ENCODE assay signal across 9 cellular contexts in genomic region chr1:144560717-144561246, GRCh38. TPM values are rescaled to one million over a fixed set of nuclear protein-coding genes. Genes with fewer than 3 reads are reported as not detected.
A peak's percentile ranks its signal among the peaks of the same experiment; 100 is the strongest.
DNase-seq lines count a peak whose midpoint lies in the region; ATAC-seq and TF ChIP-seq lines count a peak whose summit lies in the region.
"Not testable (repeated sequence)": the region's sequence is repeated elsewhere in the genome, so short reads cannot be mapped to it uniquely, and the experiment has no call there.
"Had no signal": no experiment of that assay in that cellular context is flagged by ENCODE, and none has a peak within 500 bp of the region (broad histone marks: within the 10 kb centered on the region; RNA-seq: fewer than 3 reads in every experiment).

No MANE protein-coding gene starts in this region.

- dilution Hi-C loops in mammary epithelial cell (cut with HindIII; ENCODE audit: low sequenced_read_pairs) = not testable (repeated sequence)

- H3K4me2 ChIP-seq in mammary epithelial cell (ENCODE audit: insufficient read depth, low read depth, low read length) = peak overlapping the region; percentile 32

- not testable (repeated sequence) for H3K4me1 ChIP-seq in mammary epithelial cell (ENCODE audit: insufficient read depth, low read length); iPS DF 6.9 (ENCODE audit: control insufficient read depth, insufficient read depth, low read length); aorta (ENCODE audit: control insufficient read depth in 1 of 2, insufficient read depth in 2 of 2, low read length in 2 of 2)

- H3K36me3 ChIP-seq in mammary epithelial cell (ENCODE audit: insufficient read depth, low read length); iPS DF 6.9 (ENCODE audit: control insufficient read depth, insufficient read depth, low read length); aorta (ENCODE audit: control insufficient read depth in 1 of 2, insufficient read depth in 2 of 2, low read length in 1 of 2): not testable (repeated sequence)

- CTCF ChIA-PET in mammary epithelial cell (lab: Charles Lee; ENCODE audit: low non-redundant PET) = not testable (repeated sequence)

- not testable (repeated sequence) for H3K79me2 ChIP-seq in mammary epithelial cell (ENCODE audit: insufficient read depth, low read length)

- H2AFZ ChIP-seq in mammary epithelial cell (ENCODE audit: low read depth, low read length) = not testable (repeated sequence)

- peak overlapping the region; percentile 47 for H3K27ac ChIP-seq in mammary epithelial cell (ENCODE audit: insufficient read depth, low read depth, low read length)
- not testable (repeated sequence) for H3K27ac ChIP-seq in iPS DF 6.9 (ENCODE audit: low read length)
- peak overlapping the region in 1 of 2 donors; percentile 19 for H3K27ac ChIP-seq in aorta (ENCODE audit: low read depth in 1 of 2, low read length in 2 of 2)

- H3K9ac ChIP-seq in mammary epithelial cell (ENCODE audit: insufficient read depth, low read length) = not testable (repeated sequence)

- not testable (repeated sequence) for H3K9me3 ChIP-seq in mammary epithelial cell (replicated peaks; ENCODE audit: insufficient read depth, low read length); iPS DF 6.9 (ENCODE audit: control insufficient read depth, insufficient read depth, low read length); aorta (ENCODE audit: control insufficient read depth, low read length)

- H3K4me3 ChIP-seq in mammary epithelial cell (replicated peaks in 1 of 3; ENCODE audit: insufficient read depth in 1 of 3, low read depth in 2 of 3, low read length in 3 of 3) (peak overlapping the region in 1 of 3 experiments; percentile 34), iPS DF 6.9 (ENCODE audit: low read length) (peak overlapping the region; percentile 14; the same call in 1 of the 2 replicates), skeletal muscle cell (ENCODE audit: low read depth, low read length) (peak overlapping the region; percentile 29)
- H3K4me3 ChIP-seq in aorta (ENCODE audit: low read length in 2 of 2) = not testable (repeated sequence)

- 0% methylated on average over 1 of the region's 34 CpGs for WGBS in mammary epithelial cell (ENCODE audit: low coverage, missing lambda C conversion rate)
- no CpG with 5 or more reads among the region's 34 CpGs for WGBS in iPS DF 6.9 (ENCODE audit: insufficient coverage, insufficient read length)
- WGBS in aorta, 2 donors = 1% methylated on average over 16 to 22 of the region's 34 CpGs

- H4K20me1 ChIP-seq in mammary epithelial cell (ENCODE audit: insufficient read depth, low read length) = not testable (repeated sequence)

- TF ChIP-seq CTCF in mammary epithelial cell (conservative IDR thresholded peaks at IDR 0.05 in 1 of 2, IDR thresholded peaks at IDR 0.05 in 1 of 2; ENCODE audit: extremely low read depth in 1 of 2, insufficient read depth in 1 of 2, low read depth in 1 of 2, low read length in 2 of 2) = not testable (repeated sequence)

- not testable (repeated sequence) for H3K27me3 ChIP-seq in mammary epithelial cell (ENCODE audit: insufficient read depth, low read length); iPS DF 6.9 (ENCODE audit: control insufficient read depth, insufficient read depth, low read length); aorta (ENCODE audit: control insufficient read depth in 1 of 2, insufficient read depth in 2 of 2, low read length in 1 of 2)

- not testable (repeated sequence) for BruUV-seq in mammary epithelial cell (replicated peaks; lab: Mats Ljungman, UMichigan)

- DNase-seq in NCI-H460 (ENCODE audit: extremely low read depth, low read depth) (peak; percentile 92), mammary epithelial cell (peak; percentile 48), iPS DF 6.9 (ENCODE audit: low read depth, low spot score) (peak; percentile 37), skeletal muscle cell (ENCODE audit: low read depth) (peak; percentile 67), aorta (peak; percentile 53 to 78)
- DNase-seq in activated CD4-positive, alpha-beta T cell treated with anti-CD3 and anti-CD28 coated beads for 4 hours = peak; percentile 71 to 73

- intact Hi-C loops in mammary epithelial cell (cut with micrococcal nuclease); aorta (cut with DNase I): not testable (repeated sequence)

- ATAC-seq in GM18502 (IDR thresholded peaks at IDR 0.05; ENCODE audit: poor library complexity, unreplicated experiment) (peak; percentile 63), HG02885 (IDR thresholded peaks at IDR 0.05; ENCODE audit: poor library complexity, unreplicated experiment) (peak; percentile 70), aorta (ENCODE audit: low FRiP score) (peak; percentile 88)

- in situ Hi-C loops in mammary epithelial cell (cut with MboI; ENCODE audit: low sequenced_read_pairs in 2 of 2) = not testable (repeated sequence)

RNA-seq across cellular contexts. Expression of gene PPIAL4F, which starts 31.9 kb away (rescaled TPM):
- total RNA-seq in NCI-H460 (2014; rRNA removed; shearing (Covaris generic)) = not detected in 2 replicates
- polyA plus RNA-seq in NCI-H460 (2014; cell fraction: nucleus; rRNA removed) = not detected in 2 replicates
- total RNA-seq in mammary epithelial cell = not detected
- not detected for polyA plus RNA-seq in mammary epithelial cell
- not detected for polyA minus RNA-seq in mammary epithelial cell
- not detected for total RNA-seq in aorta
- not detected for polyA plus RNA-seq in aorta
- total RNA-seq: urinary bladder had no signal
- polyA plus RNA-seq: urinary bladder had no signal

Comparison
In these comparisons a context has a peak if more than half of its experiments do, and no peak if none do; other contexts are left out.
1. DNase-seq: peak in every context shown above with its lines; median percentile 92 in NCI-H460; 72 in activated CD4-positive, alpha-beta T cell treated with anti-CD3 and anti-CD28 coated beads for 4 hours; 67 in skeletal muscle cell; 66 in aorta; 48 in mammary epithelial cell; 37 in iPS DF 6.9.